Comparison of ENCODE assay signal across 21 cellular contexts in genomic region chr5:138186002-138186447, GRCh38. TPM values are rescaled to one million over a fixed set of nuclear protein-coding genes. Genes with fewer than 3 reads are reported as not detected.
DNase-seq lines count a peak whose midpoint lies in the region; ATAC-seq and TF ChIP-seq lines count a peak whose summit lies in the region.
"Had no signal": no experiment of that assay in that cellular context is flagged by ENCODE, and none has a peak within 500 bp of the region (broad histone marks: within the 10 kb centered on the region; RNA-seq: fewer than 3 reads in every experiment).

No MANE protein-coding gene starts in this region.

- peaks cover 24 to 25% of the 10 kb centered on the region in 2 experiments for H3K4me1 ChIP-seq in neutrophil (ENCODE audit: control insufficient read depth in 1 of 2, insufficient read depth in 1 of 2, low read depth in 1 of 2, low read length in 1 of 2)
- H3K4me1 ChIP-seq in H9 (ENCODE audit: insufficient read depth, low read length): no peaks in the 10 kb centered on the region
- H3K4me1 ChIP-seq: A549, gastroesophageal sphincter, HAP-1, pancreas, vagina had no signal

- no peak overlapping the region for H4K5ac ChIP-seq in H9 (ENCODE audit: insufficient read length, low read depth, low read length)

- H3K4ac ChIP-seq in H9 (ENCODE audit: low read depth, low read length): no peak overlapping the region

- H3K4me3 Mint-ChIP-seq in activated T-cell treated with anti-CD3 and anti-CD28 coated beads, Interleukin-2, amount 50 U/mL, for 24 hours: no peak overlapping the region
- no peak overlapping the region for H3K4me3 Mint-ChIP-seq in activated T-cell treated with anti-CD3 and anti-CD28 coated beads, Interleukin-2, amount 50 U/mL, for 72 hours
- no peak overlapping the region for H3K4me3 Mint-ChIP-seq in T-helper 17 cell
- no peak overlapping the region for H3K4me3 Mint-ChIP-seq in H9
- H3K4me3 Mint-ChIP-seq: activated CD4-positive, alpha-beta T cell treated with anti-CD3 and anti-CD28 coated beads for 36 hours; stimulated activated naive CD8-positive, alpha-beta T cell treated with anti-CD3 and anti-CD28 coated beads, Interleukin-15, Interleukin-2, amounts not matched to agents 100 ng/mL and 50 ng/mL, for 24 hours had no signal

- no peak overlapping the region for H3K4me2 ChIP-seq in H9 (ENCODE audit: insufficient read depth, insufficient read length, low read length)
- H3K4me2 ChIP-seq: A549 had no signal

- peak overlapping the region; percentile 69 for H3K27ac ChIP-seq in neutrophil
- H3K27ac ChIP-seq in H9 (ENCODE audit: insufficient read length, low read depth, low read length): no peak overlapping the region
- H3K27ac ChIP-seq: A549, gastroesophageal sphincter, pancreas, vagina had no signal

- TF ChIP-seq CTCF in neutrophil (IDR thresholded peaks at IDR 0.05) (no peak), H9 (conservative IDR thresholded peaks at IDR 0.05) (no peak)

- H4K91ac ChIP-seq in H9 (ENCODE audit: insufficient read length, low read depth, low read length): no peak overlapping the region

- no peak overlapping the region for H4K8ac ChIP-seq in H9 (replicated peaks; ENCODE audit: insufficient read length, low read depth, low read length)

- no peak for ATAC-seq in activated T-cell treated with anti-CD3 and anti-CD28 coated beads, Interleukin-2, amount 50 U/mL, for 72 hours (replicated peaks in 1 of 2)
- ATAC-seq in HG03565 (IDR thresholded peaks at IDR 0.05; ENCODE audit: unreplicated experiment) (peak; percentile 53), T-helper 17 cell (no peak), HG03571 (IDR thresholded peaks at IDR 0.05; ENCODE audit: unreplicated experiment) (no peak)
- ATAC-seq: A549; activated CD4-positive, alpha-beta T cell treated with anti-CD3 and anti-CD28 coated beads for 36 hours; gastroesophageal sphincter; pancreas had no signal

- no peaks in the 10 kb centered on the region for H3K9me3 Mint-ChIP-seq in activated T-cell treated with anti-CD3 and anti-CD28 coated beads, Interleukin-2, amount 50 U/mL, for 24 hours
- H3K9me3 Mint-ChIP-seq in activated T-cell treated with anti-CD3 and anti-CD28 coated beads, Interleukin-2, amount 50 U/mL, for 72 hours: no peaks in the 10 kb centered on the region
- H3K9me3 Mint-ChIP-seq in H9: no peaks in the 10 kb centered on the region
- H3K9me3 Mint-ChIP-seq: stimulated activated naive CD8-positive, alpha-beta T cell treated with anti-CD3 and anti-CD28 coated beads, Interleukin-15, Interleukin-2, amounts not matched to agents 100 ng/mL and 50 ng/mL, for 24 hours had no signal

- H3K23ac ChIP-seq in H9 (ENCODE audit: insufficient read length, low read depth, low read length): no peak overlapping the region

- H3K27ac Mint-ChIP-seq in activated T-cell treated with anti-CD3 and anti-CD28 coated beads, Interleukin-2, amount 50 U/mL, for 24 hours: peak overlapping the region; percentile 63
- H3K27ac Mint-ChIP-seq in activated T-cell treated with anti-CD3 and anti-CD28 coated beads, Interleukin-2, amount 50 U/mL, for 72 hours: no peak overlapping the region
- H3K27ac Mint-ChIP-seq in T-helper 17 cell (peak overlapping the region; percentile 45), H9 (no peak overlapping the region; a peak in 1 of 7 replicates)
- H3K27ac Mint-ChIP-seq: activated CD4-positive, alpha-beta T cell treated with anti-CD3 and anti-CD28 coated beads for 36 hours; stimulated activated naive CD8-positive, alpha-beta T cell treated with anti-CD3 and anti-CD28 coated beads, Interleukin-15, Interleukin-2, amounts not matched to agents 100 ng/mL and 50 ng/mL, for 24 hours had no signal

- H3K36me3 ChIP-seq in neutrophil: peaks cover 38% of the 10 kb centered on the region

- no peak overlapping the region for H3K9ac ChIP-seq in H9 (ENCODE audit: extremely low read depth, insufficient read length, low read length)

- no peak overlapping the region for H2BK12ac ChIP-seq in H9 (ENCODE audit: insufficient read length, low read depth, low read length)

- no peaks in the 10 kb centered on the region for H3K79me1 ChIP-seq in H9 (ENCODE audit: insufficient read depth, low read depth, low read length, poor library complexity, severe bottlenecking)

- H2BK120ac ChIP-seq in H9 (ENCODE audit: low read depth, low read length, poor library complexity, severe bottlenecking): no peak overlapping the region

- H2BK5ac ChIP-seq in H9 (ENCODE audit: insufficient read length, low read length): no peak overlapping the region

- no peaks in the 10 kb centered on the region for H3K27me3 Mint-ChIP-seq in activated T-cell treated with anti-CD3 and anti-CD28 coated beads, Interleukin-2, amount 50 U/mL, for 24 hours
- no peaks in the 10 kb centered on the region for H3K27me3 Mint-ChIP-seq in activated T-cell treated with anti-CD3 and anti-CD28 coated beads, Interleukin-2, amount 50 U/mL, for 72 hours (ENCODE audit: low read depth)
- H3K27me3 Mint-ChIP-seq in T-helper 17 cell (no peaks in the 10 kb centered on the region), H9 (ENCODE audit: low read depth) (no peaks in the 10 kb centered on the region)
- H3K27me3 Mint-ChIP-seq: activated CD4-positive, alpha-beta T cell treated with anti-CD3 and anti-CD28 coated beads for 36 hours; stimulated activated naive CD8-positive, alpha-beta T cell treated with anti-CD3 and anti-CD28 coated beads, Interleukin-15, Interleukin-2, amounts not matched to agents 100 ng/mL and 50 ng/mL, for 24 hours had no signal

- no peak for DNase-seq in activated T-cell treated with anti-CD3 and anti-CD28 coated beads, Interleukin-2, amount 50 U/mL, for 24 hours
- DNase-seq in activated T-cell treated with anti-CD3 and anti-CD28 coated beads, Interleukin-2, amount 50 U/mL, for 72 hours: no peak
- DNase-seq in T-helper 17 cell: no peak
- DNase-seq in foreskin melanocyte: no peak
- DNase-seq in H9: no peak
- DNase-seq: activated CD4-positive, alpha-beta T cell treated with anti-CD3 and anti-CD28 coated beads for 36 hours; activated T-cell treated with anti-CD3 and anti-CD28 coated beads, Interleukin-2, amount 50 U/mL, for 1 hour; COR-L47; MG63; pancreas; small intestine had no signal

- no peak overlapping the region for H2AFZ ChIP-seq in H9 (ENCODE audit: low read length)

- no peaks in the 10 kb centered on the region for H4K20me1 ChIP-seq in H9 (ENCODE audit: control insufficient read depth, insufficient read depth, insufficient read length)

- H3K18ac ChIP-seq in H9 (ENCODE audit: insufficient read length, low read depth, low read length): no peak overlapping the region

- H2BK15ac ChIP-seq in H9 (ENCODE audit: low read depth, low read length): no peak overlapping the region

- H2AK5ac ChIP-seq in H9 (ENCODE audit: insufficient read length, low read length): no peak overlapping the region

- H3K36me3 Mint-ChIP-seq in activated T-cell treated with anti-CD3 and anti-CD28 coated beads, Interleukin-2, amount 50 U/mL, for 24 hours (ENCODE audit: low read depth): peaks cover 98% of the 10 kb centered on the region
- H3K36me3 Mint-ChIP-seq in activated T-cell treated with anti-CD3 and anti-CD28 coated beads, Interleukin-2, amount 50 U/mL, for 72 hours (ENCODE audit: insufficient read depth in 2 of 2): peaks cover 7 to 22% of the 10 kb centered on the region in 2 donors
- H3K36me3 Mint-ChIP-seq in T-helper 17 cell (ENCODE audit: low read depth) (peaks cover 3% of the 10 kb centered on the region), H9 (ENCODE audit: insufficient read depth in 1 of 3, low read depth in 3 of 3) (peaks cover 51 to 94% (median 91%) of the 10 kb centered on the region in 3 experiments; a peak in 6 of 7 replicates)

- H3T11ph ChIP-seq in H9 (ENCODE audit: low read length): no peak overlapping the region

- peaks cover under 1% of the 10 kb centered on the region for H3K4me1 Mint-ChIP-seq in activated T-cell treated with anti-CD3 and anti-CD28 coated beads, Interleukin-2, amount 50 U/mL, for 24 hours (ENCODE audit: low read depth)
- H3K4me1 Mint-ChIP-seq in activated T-cell treated with anti-CD3 and anti-CD28 coated beads, Interleukin-2, amount 50 U/mL, for 72 hours (ENCODE audit: low read depth): peaks cover 2% of the 10 kb centered on the region
- H3K4me1 Mint-ChIP-seq in T-helper 17 cell: no peaks in the 10 kb centered on the region
- no peaks in the 10 kb centered on the region for H3K4me1 Mint-ChIP-seq in H9

- no CpG with 5 or more reads among the region's 2 CpGs for WGBS in H9 (ENCODE audit: extremely low coverage, insufficient read length, low lambda C conversion rate)

- no peak overlapping the region for H3K4me3 ChIP-seq in neutrophil (ENCODE audit: low read depth in 1 of 2, low read length in 1 of 2)
- H3K4me3 ChIP-seq: A549, gastroesophageal sphincter, HAP-1, MG63, pancreas, vagina had no signal

- no peak overlapping the region for H3K56ac ChIP-seq in H9 (ENCODE audit: insufficient read length, low read depth, low read length)

- H3K79me2 ChIP-seq in H9 (ENCODE audit: insufficient read depth, low read length): no peaks in the 10 kb centered on the region

- H3K14ac ChIP-seq in H9 (ENCODE audit: insufficient read depth, low read length): no peak overlapping the region

- H3K9me3 ChIP-seq in T-helper 17 cell (ENCODE audit: control insufficient read depth, low read length, poor library complexity, severe bottlenecking) (no peaks in the 10 kb centered on the region), neutrophil (no peaks in the 10 kb centered on the region), H9 (ENCODE audit: control insufficient read depth, low read depth, low read length) (no peaks in the 10 kb centered on the region)
- H3K9me3 ChIP-seq: A549, gastroesophageal sphincter, HAP-1, MG63, pancreas, vagina had no signal

- H2BK20ac ChIP-seq in H9 (ENCODE audit: low read depth, low read length, poor library complexity, severe bottlenecking): no peak overlapping the region

- no peaks in the 10 kb centered on the region for H3K23me2 ChIP-seq in H9 (ENCODE audit: insufficient read length, low read depth, low read length, poor library complexity, severe bottlenecking)

- H3K27me3 ChIP-seq in neutrophil (no peaks in the 10 kb centered on the region), H9 (ENCODE audit: insufficient read depth, low read length) (no peaks in the 10 kb centered on the region)
- H3K27me3 ChIP-seq: gastroesophageal sphincter, MG63, pancreas, vagina had no signal

RNA-seq across cellular contexts. Expression of gene KIF20A, which starts 7.1 kb away (rescaled TPM):
- total RNA-seq in activated T-cell treated with anti-CD3 and anti-CD28 coated beads, Interleukin-2, amount 50 U/mL, for 72 hours: 10 to 100 TPM; 39.9 to 50.4 TPM
- total RNA-seq in T-helper 17 cell (under 1 TPM in 1 of 2 donors, not detected in 1; 0.27 TPM), H9 (2021) (65.2 and 67.1 TPM in 2 replicates)

RNA-seq across cellular contexts. Expression of gene BRD8, which starts 7.6 kb away (rescaled TPM):
- total RNA-seq in activated T-cell treated with anti-CD3 and anti-CD28 coated beads, Interleukin-2, amount 50 U/mL, for 72 hours: 10 to 100 TPM; 66.8 to 94.7 TPM
- 10 to 100 TPM; 26.4 to 30.0 TPM for total RNA-seq in T-helper 17 cell
- total RNA-seq in H9 (2021): 67.9 and 69.1 TPM in 2 replicates

RNA-seq across cellular contexts. Expression of gene CDC23, which starts 27.1 kb away (rescaled TPM):
- total RNA-seq in activated T-cell treated with anti-CD3 and anti-CD28 coated beads, Interleukin-2, amount 50 U/mL, for 72 hours: 10 to 100 TPM; 45.0 to 48.9 TPM
- total RNA-seq in T-helper 17 cell (10 to 100 TPM; 12.4 to 18.2 TPM), H9 (2021) (41.0 and 41.3 TPM in 2 replicates)

RNA-seq across cellular contexts. Expression of gene NME5, which starts 46.8 kb away (rescaled TPM):
- not detected for total RNA-seq in activated T-cell treated with anti-CD3 and anti-CD28 coated beads, Interleukin-2, amount 50 U/mL, for 72 hours
- total RNA-seq in T-helper 17 cell: not detected
- 0.66 and 0.96 TPM in 2 replicates for total RNA-seq in H9 (2021)
- total RNA-seq: activated CD4-positive, alpha-beta T cell treated with anti-CD3 and anti-CD28 coated beads for 36 hours; HT1080; OCI-LY7; vagina had no signal

Comparison
In these comparisons a context has a peak if more than half of its experiments do, and no peak if none do; other contexts are left out.
1. H3K27ac Mint-ChIP-seq: peak in activated T-cell treated with anti-CD3 and anti-CD28 coated beads, Interleukin-2, amount 50 U/mL, for 24 hours (single experiment) and T-helper 17 cell (single experiment); none in activated T-cell treated with anti-CD3 and anti-CD28 coated beads, Interleukin-2, amount 50 U/mL, for 72 hours (single experiment) and H9 (0 of 3).
2. RNA of gene KIF20A, which starts 7.1 kb away (total RNA-seq): 65.2 to 67.1 TPM in H9 and 39.9 to 50.4 TPM in activated T-cell treated with anti-CD3 and anti-CD28 coated beads, Interleukin-2, amount 50 U/mL, for 72 hours; 0.27 TPM in T-helper 17 cell; every median in the first group is over 10 times any median in the second.